ENCODE assay signal across 26 cellular contexts in genomic region chr12:52822771-52823510, GRCh38. TPM values are rescaled to one million over a fixed set of nuclear protein-coding genes. Genes with fewer than 3 reads are reported as not detected.
"Had no signal": no experiment of that assay in that cellular context is flagged by ENCODE, and none has a peak within 500 bp of the region (broad histone marks: within the 10 kb centered on the region; RNA-seq: fewer than 3 reads in every experiment).

No MANE protein-coding gene starts in this region.

- ATAC-seq: activated CD8-positive, alpha-beta T cell treated with anti-CD3 and anti-CD28 coated beads, Interleukin-2, amount 10 ng/mL, durations not matched to agents 7 days and 5 days; activated naive CD4-positive, alpha-beta T cell treated with anti-CD3 and anti-CD28 coated beads, Interleukin-2, amount 50 U/mL, for 72 hours; activated naive CD8-positive, alpha-beta T cell treated with anti-CD3 and anti-CD28 coated beads, Interleukin-2, amount 50 U/mL, for 24 hours; WTC11 had no signal

- H3K27me3 ChIP-seq: ascending aorta, body of pancreas had no signal

- H3K4me1 ChIP-seq: body of pancreas had no signal

- FAIRE-seq: bronchial epithelial cell had no signal

- H3K27ac ChIP-seq: body of pancreas, SK-N-MC had no signal

- DNase-seq: activated CD4-positive, alpha-beta T cell treated with anti-CD3 and anti-CD28 coated beads for 48 hours; activated CD4-positive, alpha-beta T cell treated with anti-CD3 and anti-CD28 coated beads, Interleukin-2, amount 50 U/mL, for 4 hours; activated CD4-positive, CD25-positive, alpha-beta regulatory T cell treated with anti-CD3 and anti-CD28 coated beads, Interleukin-2, amount 50 U/mL, for 72 hours; activated CD8-positive, alpha-beta T cell treated with anti-CD3 and anti-CD28 coated beads, Interleukin-2, amount 10 ng/mL, durations not matched to agents 7 days and 5 days; activated effector memory CD4-positive, alpha-beta T cell treated with anti-CD3 and anti-CD28 coated beads, Interleukin-2, amount 50 U/mL, for 16 hours; activated naive CD4-positive, alpha-beta T cell treated with Interleukin-2 at 50 U/mL for 16 hours; activated naive CD8-positive, alpha-beta T cell treated with anti-CD3 and anti-CD28 coated beads, Interleukin-2, amount 50 U/mL, for 24 hours; activated T-cell treated with anti-CD3 and anti-CD28 coated beads, Interleukin-2, amount 50 U/mL, for 24 hours; amniotic stem cell; central memory CD4-positive, alpha-beta T cell; Kasumi-1; KBM-7; NCI-H1105 treated with DMSO at 0.1 percent for 48 hours; NCI-H1436 treated with DMSO at 0.1 percent for 48 hours; NCI-H187; NCI-H2081; NCI-H510A treated with DMSO at 0.1 percent for 48 hours; NCI-H69; SIG-M5 had no signal

- H3K36me3 ChIP-seq: ascending aorta had no signal

- H3K4me3 ChIP-seq: ascending aorta, body of pancreas, SK-N-MC had no signal

- H3K9me3 ChIP-seq: ascending aorta, body of pancreas had no signal

RNA-seq across cellular contexts. Expression of gene KRT4, which starts 9.0 kb away (rescaled TPM):
- total RNA-seq: activated CD8-positive, alpha-beta T cell treated with anti-CD3 and anti-CD28 coated beads, Interleukin-2, amount 10 ng/mL, durations not matched to agents 7 days and 5 days; activated naive CD4-positive, alpha-beta T cell treated with anti-CD3 and anti-CD28 coated beads, Interleukin-2, amount 50 U/mL, for 72 hours; activated T-helper 1 cell treated with anti-CD3 and anti-CD28 coated beads, Interleukin-12 subunit alpha, Interleukin-12 subunit beta, Interleukin-2, Interleukin-4 antibody, amounts not matched to agents 30 ng/mL and 10 ng/mL and 1 ng/mL, durations not matched to agents 14 hours and 24 hours and 36 hours; ascending aorta; WTC11 had no signal

RNA-seq across cellular contexts. Expression of gene KRT79, which starts 11.2 kb away (rescaled TPM):
- total RNA-seq: activated CD8-positive, alpha-beta T cell treated with anti-CD3 and anti-CD28 coated beads, Interleukin-2, amount 10 ng/mL, durations not matched to agents 7 days and 5 days; activated T-helper 1 cell treated with anti-CD3 and anti-CD28 coated beads, Interleukin-12 subunit alpha, Interleukin-12 subunit beta, Interleukin-2, Interleukin-4 antibody, amounts not matched to agents 30 ng/mL and 10 ng/mL and 1 ng/mL, durations not matched to agents 14 hours and 24 hours and 36 hours; ascending aorta; body of pancreas; WTC11 had no signal

RNA-seq across cellular contexts. Expression of gene KRT78, which starts 25.9 kb away (rescaled TPM):
- total RNA-seq: activated CD8-positive, alpha-beta T cell treated with anti-CD3 and anti-CD28 coated beads, Interleukin-2, amount 10 ng/mL, durations not matched to agents 7 days and 5 days; activated naive CD4-positive, alpha-beta T cell treated with anti-CD3 and anti-CD28 coated beads, Interleukin-2, amount 50 U/mL, for 72 hours; activated T-helper 1 cell treated with anti-CD3 and anti-CD28 coated beads, Interleukin-12 subunit alpha, Interleukin-12 subunit beta, Interleukin-2, Interleukin-4 antibody, amounts not matched to agents 30 ng/mL and 10 ng/mL and 1 ng/mL, durations not matched to agents 14 hours and 24 hours and 36 hours; ascending aorta; body of pancreas; WTC11 had no signal

RNA-seq across cellular contexts. Expression of gene KRT3, which starts 27.0 kb away (rescaled TPM):
- total RNA-seq: activated CD8-positive, alpha-beta T cell treated with anti-CD3 and anti-CD28 coated beads, Interleukin-2, amount 10 ng/mL, durations not matched to agents 7 days and 5 days; ascending aorta; body of pancreas; WTC11 had no signal

RNA-seq across cellular contexts. Expression of gene KRT76, which starts 45.8 kb away (rescaled TPM):
- total RNA-seq: activated CD8-positive, alpha-beta T cell treated with anti-CD3 and anti-CD28 coated beads, Interleukin-2, amount 10 ng/mL, durations not matched to agents 7 days and 5 days; activated naive CD4-positive, alpha-beta T cell treated with anti-CD3 and anti-CD28 coated beads, Interleukin-2, amount 50 U/mL, for 72 hours; activated T-helper 1 cell treated with anti-CD3 and anti-CD28 coated beads, Interleukin-12 subunit alpha, Interleukin-12 subunit beta, Interleukin-2, Interleukin-4 antibody, amounts not matched to agents 30 ng/mL and 10 ng/mL and 1 ng/mL, durations not matched to agents 14 hours and 24 hours and 36 hours; ascending aorta; body of pancreas; bronchial epithelial cell; WTC11 had no signal
